15 cellular contexts compared by ENCODE assay signal in genomic region chr5:170782438-170782837, GRCh38. TPM values are rescaled to one million over a fixed set of nuclear protein-coding genes. Genes with fewer than 3 reads are reported as not detected.
DNase-seq lines count a peak whose midpoint lies in the region; ATAC-seq, FAIRE-seq and TF ChIP-seq lines count a peak whose summit lies in the region.
"Had no signal": no experiment of that assay in that cellular context is flagged by ENCODE, and none has a peak within 500 bp of the region (broad histone marks: within the 10 kb centered on the region; RNA-seq: fewer than 3 reads in every experiment).

No MANE protein-coding gene starts in this region.

- no peak for TF ChIP-seq RAD21 in H1 (IDR thresholded peaks at IDR 0.05 in 1 of 2, conservative IDR thresholded peaks at IDR 0.05 in 1 of 2; ENCODE audit: low read depth in 2 of 2, low read length in 2 of 2)

- H3K4me3 ChIP-seq in H1 (ENCODE audit: extremely low read depth in 1 of 4, insufficient read depth in 2 of 4, low read depth in 3 of 4, low read length in 4 of 4) (no peak overlapping the region), pancreas (no peak overlapping the region)
- H3K4me3 ChIP-seq: GM23248, hepatocyte, Peyer's patch had no signal

- CTCF ChIA-PET in H1 (lab: Charles Lee; ENCODE audit: partially characterized antibody), result interaction anchor here (0.6 to 16.6 kb wide), 5 partner anchors 10 to 146 kb away, joined by 3 to 650 read pairs (median 22); no protein-coding TSS in a partner anchor

- H2AFZ ChIP-seq in H1 (ENCODE audit: low read length), result no peak overlapping the region
- H2AFZ ChIP-seq: GM23248, hepatocyte had no signal

- peak overlapping the region; percentile 37; the same call in 1 of the 2 replicates for H2BK5ac ChIP-seq in H1 (ENCODE audit: low read depth, low read length)

- H2BK120ac ChIP-seq in H1 (replicated peaks; ENCODE audit: low read depth, low read length), result no peak overlapping the region

- no peak overlapping the region for H3K23ac ChIP-seq in H1 (ENCODE audit: insufficient read length)

- 87% methylated on average over 3 of the region's 6 CpGs; no CpG with 5 or more reads in 1 of the 2 experiments for WGBS in H1 (ENCODE audit: extremely low coverage in 1 of 2, insufficient coverage in 1 of 2, insufficient read length in 1 of 2, insufficient replicate concordance in 2 of 2, low coverage in 1 of 2, low lambda C conversion rate in 2 of 2, missing lambda C conversion rate in 1 of 2), 2 experiments
- WGBS in pancreas, 2 donors, result 70 to 73% methylated on average over 6 of the region's 6 CpGs

- H3K4me2 ChIP-seq in H1 (ENCODE audit: insufficient read depth in 1 of 2, low read depth in 2 of 2, low read length in 2 of 2), result no peak overlapping the region
- H3K4me2 ChIP-seq: hepatocyte had no signal

- H3K79me2 ChIP-seq in H1 (ENCODE audit: control insufficient read depth in 1 of 2, insufficient read depth in 2 of 2, low read length in 2 of 2), result no peaks in the 10 kb centered on the region
- H3K79me2 ChIP-seq: hepatocyte had no signal

- no peaks in the 10 kb centered on the region for H3K23me2 ChIP-seq in H1 (ENCODE audit: low read depth, low read length)

- H3K36me3 ChIP-seq in H1 (ENCODE audit: control insufficient read depth in 2 of 4, insufficient read depth in 4 of 4, low read length in 3 of 4), result no peaks in the 10 kb centered on the region
- no peaks in the 10 kb centered on the region for H3K36me3 ChIP-seq in pancreas
- H3K36me3 ChIP-seq: Peyer's patch had no signal

- H3K4ac ChIP-seq in H1 (replicated peaks; ENCODE audit: insufficient read length, low read depth, low read length), result no peak overlapping the region

- no peak overlapping the region for H3K14ac ChIP-seq in H1 (ENCODE audit: insufficient read length)

- no peak overlapping the region for H4K5ac ChIP-seq in H1 (ENCODE audit: insufficient read length, low read depth, low read length)

- peak overlapping the region; percentile 77 for H4K91ac ChIP-seq in H1 (replicated peaks; ENCODE audit: insufficient read length, low read length)

- no peak overlapping the region for H2AK5ac ChIP-seq in H1 (ENCODE audit: low read depth, low read length)

- no peaks in the 10 kb centered on the region for H3K27me3 ChIP-seq in H1 (replicated peaks in 1 of 4; ENCODE audit: control insufficient read depth in 3 of 4, extremely low read depth in 1 of 4, insufficient read depth in 3 of 4, low read length in 3 of 4)
- no peaks in the 10 kb centered on the region for H3K27me3 ChIP-seq in pancreas
- H3K27me3 ChIP-seq: hepatocyte, Peyer's patch had no signal

- no peak for TF ChIP-seq CTCF in H1 (IDR thresholded peaks at IDR 0.05; ENCODE audit: control extremely low read depth in 1 of 3, insufficient read depth in 1 of 3, low read depth in 1 of 3, low read length in 3 of 3)
- TF ChIP-seq CTCF in pancreas (IDR thresholded peaks at IDR 0.05), result no peak

- peak overlapping the region; percentile 62; the same call in 1 of the 2 replicates for H2BK20ac ChIP-seq in H1 (ENCODE audit: low read length)

- H3K56ac ChIP-seq in H1 (replicated peaks; ENCODE audit: insufficient read length, low read depth, low read length), result no peak overlapping the region

- FAIRE-seq in H1 (lab: Jason Lieb, UNC) (no peak), pancreas (lab: Jason Lieb, UNC) (no peak)

- no peaks in the 10 kb centered on the region for H3K79me1 ChIP-seq in H1 (ENCODE audit: low read depth, low read length)

- ATAC-seq in pancreas (peak in 3 of 4 donors; percentile 53 to 56 (median 54)), GM19452 (IDR thresholded peaks at IDR 0.05; ENCODE audit: unreplicated experiment) (no peak)

- H3K4me1 ChIP-seq in H1 (replicated peaks in 1 of 4; ENCODE audit: control insufficient read depth in 3 of 4, insufficient read depth in 4 of 4, low read length in 3 of 4) (peaks cover 0 to 5% (median 0%) of the 10 kb centered on the region in 4 experiments; a peak in 1 of 7 replicates), pancreas (peaks cover 0 to 8% (median 0%) of the 10 kb centered on the region in 3 donors)
- H3K4me1 ChIP-seq: Peyer's patch had no signal

- H3K18ac ChIP-seq in H1 (ENCODE audit: extremely low read depth, low read length), result no peak overlapping the region

- H3K27ac ChIP-seq in H1 (ENCODE audit: low read depth, low read length) (no peak overlapping the region), pancreas (no peak overlapping the region)
- H3K27ac ChIP-seq: GM23248, Peyer's patch, VCaP had no signal

- POLR2A ChIA-PET in H1 (lab: Charles Lee; ENCODE audit: partially characterized antibody), result interaction anchor here (11.1 kb wide), 1 partner anchor 36 kb away, joined by 123 read pairs; no protein-coding TSS in a partner anchor

- TF ChIP-seq EP300 in H1 (IDR thresholded peaks at IDR 0.05; ENCODE audit: borderline replicate concordance in 1 of 2, low read depth in 2 of 2, low read length in 2 of 2), result no peak

- H2BK12ac ChIP-seq in H1 (ENCODE audit: low read depth, low read length), result peak overlapping the region; percentile 78; the same call in 1 of the 2 replicates

- no peak overlapping the region for H4K8ac ChIP-seq in H1 (ENCODE audit: extremely low read depth, insufficient read depth, low read length)

- no peaks in the 10 kb centered on the region for H4K20me1 ChIP-seq in H1 (replicated peaks in 1 of 2; ENCODE audit: control insufficient read depth in 1 of 2, insufficient read depth in 2 of 2, low read length in 2 of 2)

- H3K9me3 ChIP-seq in H1 (ENCODE audit: insufficient read depth in 2 of 2, low read depth in 1 of 2, low read length in 1 of 2) (no peaks in the 10 kb centered on the region), pancreas (no peaks in the 10 kb centered on the region)
- H3K9me3 ChIP-seq: Peyer's patch had no signal

- H3K9ac ChIP-seq in H1 (replicated peaks in 1 of 4; ENCODE audit: extremely low read depth in 1 of 4, low read depth in 3 of 4, low read length in 3 of 4), result no peak overlapping the region
- H3K9ac ChIP-seq: GM23248 had no signal

- DNase-seq in DMS79 (lab: John Stamatoyannopoulos, UW), result peak; percentile 33
- DNase-seq in NCI-H2029 treated with DMSO at 0.1 percent for 48 hours (lab: John Stamatoyannopoulos, UW), result peak; percentile 79
- no peak for DNase-seq in H1 (ENCODE audit: low read depth in 1 of 2, low spot score in 2 of 2)
- DNase-seq in pancreas, result peak in 2 of 6 donors; percentile 34 to 44
- no peak for DNase-seq in mesenteric fat pad (ENCODE audit: low spot score)
- no peak for DNase-seq in activated effector memory CD4-positive, alpha-beta T cell treated with anti-CD3 and anti-CD28 coated beads, Interleukin-2, amount 50 U/mL, for 16 hours
- DNase-seq: AML-193, GM23248, NCI-H526 treated with DMSO at 0.1 percent for 48 hours, Peyer's patch had no signal

- TF ChIP-seq POLR2A in H1 (IDR thresholded peaks at IDR 0.05; ENCODE audit: control extremely low read depth in 1 of 2, low read depth in 2 of 2, low read length in 2 of 2), result no peak

- intact Hi-C loops in pancreas (cut with DNase I), result loop anchor here in 1 of 3 donors (10.0 kb wide), 1 partner anchor 138 kb away; no protein-coding TSS in a partner anchor

- H2BK15ac ChIP-seq in H1 (ENCODE audit: low read length), result peak overlapping the region; percentile 34; the same call in 1 of the 2 replicates

TF ChIP-seq in H1, 55 proteins besides CTCF, POLR2A, EP300 and RAD21:
- TF ChIP-seq RFX5 (IDR thresholded peaks at IDR 0.05; ENCODE audit: borderline replicate concordance, low read depth, low read length) (no peak), SRF (IDR thresholded peaks at IDR 0.05; ENCODE audit: low read depth, low read length) (no peak), GABPA (IDR thresholded peaks at IDR 0.05; ENCODE audit: borderline replicate concordance, insufficient read depth, low read length) (no peak), PHF8 (conservative IDR thresholded peaks at IDR 0.05; ENCODE audit: low read depth, low read length) (no peak), KDM5A (IDR thresholded peaks at IDR 0.05; ENCODE audit: low read length) (no peak), YY1 (IDR thresholded peaks at IDR 0.05; ENCODE audit: low read depth, low read length) (no peak)
TF ChIP-seq in H1: peak in this region for 0.

RNA-seq across cellular contexts. Expression of gene GABRP, which starts 1.1 kb away (rescaled TPM):
- total RNA-seq in H1 (2021; fragmentation: NEBNext Ultra II Directional; extraction: Animal tissue kit (Norgen Biotek cat#: 25700)), result 3.7 and 3.9 TPM in 2 replicates
- polyA plus RNA-seq in H1 (2011; rRNA removed) (2.5 and 4.0 TPM in 2 replicates), pancreas (under 1 TPM; 0.07 to 0.15 TPM)
- polyA plus RNA-seq in H1 (2011; cell fraction: cytosol; rRNA removed), result 3.6 TPM
- polyA plus RNA-seq in H1 (2011; cell fraction: nucleus; rRNA removed), result 5.2 TPM
- polyA plus RNA-seq in H1 (2012, experiment 1 of 2), result 2.7 to 5.2 TPM (median 4.1 TPM) in 4 replicates
- 0.38 TPM for polyA plus RNA-seq in H1 (2012, experiment 2 of 2)
- 6.8 TPM for polyA plus RNA-seq in H1 (2013, experiment 1 of 2)
- polyA plus RNA-seq in H1 (2013, experiment 2 of 2), result 8.3 TPM
- 6.1 and 11.5 TPM in 2 replicates for polyA minus RNA-seq in H1 (2011; rRNA and poly(A)+ RNA removed)
- polyA minus RNA-seq in H1 (2011; cell fraction: cytosol; rRNA and poly(A)+ RNA removed), result 2.1 TPM
- 3.4 TPM for polyA minus RNA-seq in H1 (2011; cell fraction: nucleus; rRNA and poly(A)+ RNA removed)
- total RNA-seq in pancreas (1 to 10 TPM in 1 of 6 donors, under 1 TPM in 4, not detected in 1; 0.16 to 4.0 (median 0.26) TPM), mesenteric fat pad (0.19 TPM)
- total RNA-seq: activated CD8-positive, alpha-beta memory T cell treated with anti-CD3 and anti-CD28 coated beads for 36 hours; fibroblast of lung; GM23248 had no signal
- polyA plus RNA-seq: fibroblast of lung, GM23248 had no signal

Comparison
In these comparisons a context has a peak if more than half of its experiments do, and no peak if none do; other contexts are left out.
1. DNase-seq: peak in DMS79 (single experiment) and NCI-H2029 treated with DMSO at 0.1 percent for 48 hours (single experiment); none in H1 (0 of 2), mesenteric fat pad (single experiment) and activated effector memory CD4-positive, alpha-beta T cell treated with anti-CD3 and anti-CD28 coated beads, Interleukin-2, amount 50 U/mL, for 16 hours (single experiment).